In genomic region chr15:31212286-31212685, GRCh38 we compare ENCODE assay signal across 1 cellular context.
TF ChIP-seq lines count a peak whose summit lies in the region.

No MANE protein-coding gene starts in this region.

TF ChIP-seq in SK-N-SH treated with all-trans-retinoic acid at 6 μM for 48 hours, 23 proteins besides CTCF, POLR2A, EP300 and RAD21 (continued from another document):
- TF ChIP-seq ESRRG (CRISPR knock-in tag; IDR thresholded peaks at IDR 0.05) (no peak), ZFP3 (CRISPR knock-in tag; IDR thresholded peaks at IDR 0.05) (no peak), ZNF70 (CRISPR knock-in tag; IDR thresholded peaks at IDR 0.05) (no peak), GLIS3 (CRISPR knock-in tag; IDR thresholded peaks at IDR 0.05) (no peak), RARB (CRISPR knock-in tag; IDR thresholded peaks at IDR 0.05) (no peak), SNAI2 (CRISPR knock-in tag; IDR thresholded peaks at IDR 0.05) (no peak), POU6F1 (CRISPR knock-in tag; IDR thresholded peaks at IDR 0.05; ENCODE audit: borderline replicate concordance, low read depth) (no peak), PATZ1 (CRISPR knock-in tag; IDR thresholded peaks at IDR 0.05; ENCODE audit: borderline replicate concordance) (no peak), BACH2 (CRISPR knock-in tag; IDR thresholded peaks at IDR 0.05; ENCODE audit: borderline replicate concordance) (no peak), CREB5 (CRISPR knock-in tag; IDR thresholded peaks at IDR 0.05; ENCODE audit: low read depth) (no peak), TCF4 (CRISPR knock-in tag; IDR thresholded peaks at IDR 0.05; ENCODE audit: borderline replicate concordance) (no peak), OSR1 (CRISPR knock-in tag; IDR thresholded peaks at IDR 0.05) (no peak), ISL1 (CRISPR knock-in tag; IDR thresholded peaks at IDR 0.05) (no peak), ZNF565 (CRISPR knock-in tag; conservative IDR thresholded peaks at IDR 0.05; ENCODE audit: low read depth) (no peak), CSDC2 (CRISPR knock-in tag; IDR thresholded peaks at IDR 0.05) (no peak), ARNTL (CRISPR knock-in tag; IDR thresholded peaks at IDR 0.05; ENCODE audit: borderline replicate concordance, low read depth) (no peak), ZNF8 (CRISPR knock-in tag; IDR thresholded peaks at IDR 0.05) (no peak)
TF ChIP-seq in SK-N-SH treated with all-trans-retinoic acid at 6 μM for 48 hours: peak in this region for 0.
